18 cellular contexts compared by ENCODE assay signal in the genomic region with DNA sequence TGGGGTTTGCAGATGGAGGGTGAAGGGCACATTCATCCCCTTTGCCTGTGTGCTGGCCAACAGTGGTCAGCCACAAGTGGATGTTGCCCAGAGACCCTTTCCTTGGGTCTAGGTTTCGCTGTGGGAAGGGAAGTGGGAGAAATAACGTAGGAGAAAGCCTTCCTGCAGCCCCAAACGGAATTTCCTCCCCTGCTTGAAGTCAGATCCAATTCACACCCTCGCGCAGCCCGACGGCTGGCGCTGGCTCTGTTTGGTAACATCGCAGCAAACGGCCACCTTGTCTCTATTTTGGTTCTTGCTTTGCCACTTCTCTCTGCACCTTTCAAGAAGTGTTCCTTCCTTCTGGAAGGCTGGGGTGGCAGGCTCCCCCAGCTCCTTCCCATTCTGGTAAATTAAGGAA. TPM values are rescaled to one million over a fixed set of nuclear protein-coding genes. Genes with fewer than 3 reads are reported as not detected.
DNase-seq lines count a peak whose midpoint lies in the region; ATAC-seq and TF ChIP-seq lines count a peak whose summit lies in the region.
"Had no signal": no experiment of that assay in that cellular context is flagged by ENCODE, and none has a peak within 500 bp of the region (broad histone marks: within the 10 kb centered on the region; RNA-seq: fewer than 3 reads in every experiment).

No MANE protein-coding gene starts in this region.

- ATAC-seq in GM21723 (IDR thresholded peaks at IDR 0.05; ENCODE audit: unreplicated experiment) (no peak), GM19395 (IDR thresholded peaks at IDR 0.05; ENCODE audit: unreplicated experiment) (no peak)
- ATAC-seq: A549 had no signal

- H3K4ac ChIP-seq in neuronal stem cell (ENCODE audit: low read length), result no peak overlapping the region

- no peaks in the 10 kb centered on the region for H3K27me3 ChIP-seq in right atrium auricular region
- H3K27me3 ChIP-seq in neuronal stem cell (ENCODE audit: control insufficient read depth in 3 of 3, insufficient read depth in 3 of 3, low read depth in 1 of 3, low read length in 3 of 3), result peaks cover 0 to 9% (median 0%) of the 10 kb centered on the region in 3 experiments
- H3K27me3 ChIP-seq: BLaER1 had no signal

- no peak overlapping the region for H3K4me2 ChIP-seq in neuronal stem cell (ENCODE audit: insufficient read depth, low read length, poor library complexity, severe bottlenecking)
- H3K4me2 ChIP-seq: A549, BLaER1 had no signal

- no peak overlapping the region for H2AK5ac ChIP-seq in neuronal stem cell (ENCODE audit: low read depth, low read length)

- H2BK120ac ChIP-seq in neuronal stem cell (ENCODE audit: low read depth, low read length), result no peak overlapping the region

- H2BK15ac ChIP-seq in neuronal stem cell (ENCODE audit: low read length), result no peak overlapping the region

- no CpG with 5 or more reads among the region's 10 CpGs for WGBS in neuronal stem cell (ENCODE audit: extremely low coverage in 2 of 2, insufficient read length in 2 of 2, insufficient replicate concordance in 1 of 2), 2 donors

- H3K36me3 ChIP-seq in right atrium auricular region (no peaks in the 10 kb centered on the region), neuronal stem cell (replicated peaks in 1 of 2; ENCODE audit: control insufficient read depth in 2 of 2, insufficient read depth in 2 of 2, low read length in 2 of 2) (no peaks in the 10 kb centered on the region)
- H3K36me3 ChIP-seq: BLaER1 had no signal

- H3K9ac ChIP-seq in neuronal stem cell (ENCODE audit: low read depth, low read length, poor library complexity), result peak overlapping the region; percentile 70
- H3K9ac ChIP-seq: BLaER1 had no signal

- peak; percentile 42 for DNase-seq in NCI-H1105 treated with DMSO at 0.1 percent for 48 hours (lab: John Stamatoyannopoulos, UW)
- no peak for DNase-seq in NCI-H1105 (lab: John Stamatoyannopoulos, UW)
- peak; percentile 16 for DNase-seq in right atrium auricular region (ENCODE audit: low spot score)
- no peak for DNase-seq in cardiac septum (ENCODE audit: low spot score)
- no peak for DNase-seq in neuronal stem cell (ENCODE audit: low spot score)
- DNase-seq: CD4-positive, alpha-beta memory T cell; DMS153; DMS79; GDM1; GOT3; H7 had no signal

- H3K4me3 ChIP-seq in right atrium auricular region (no peak overlapping the region), neuronal stem cell (ENCODE audit: low read length in 2 of 2) (no peak overlapping the region)
- H3K4me3 ChIP-seq: A549, BLaER1 had no signal

- H3K4me1 ChIP-seq in right atrium auricular region, result no peaks in the 10 kb centered on the region
- peaks cover 0 to 1% of the 10 kb centered on the region in 2 donors for H3K4me1 ChIP-seq in neuronal stem cell (ENCODE audit: control insufficient read depth in 2 of 2, insufficient read depth in 1 of 2, low read depth in 1 of 2, low read length in 2 of 2)
- H3K4me1 ChIP-seq: A549, BLaER1 had no signal

- H3K27ac ChIP-seq in right atrium auricular region (no peak overlapping the region), neuronal stem cell (replicated peaks; ENCODE audit: low read length) (no peak overlapping the region)
- H3K27ac ChIP-seq: 22Rv1, A549, BLaER1 had no signal

- H3K23ac ChIP-seq in neuronal stem cell (ENCODE audit: low read depth, low read length, poor library complexity), result peak overlapping the region; percentile 25

- H3K18ac ChIP-seq in neuronal stem cell (ENCODE audit: low read length), result no peak overlapping the region

- H3K9me3 ChIP-seq in right atrium auricular region (no peaks in the 10 kb centered on the region), neuronal stem cell (replicated peaks in 1 of 2; ENCODE audit: control insufficient read depth in 2 of 2, insufficient read depth in 1 of 2, low read depth in 1 of 2, low read length in 2 of 2) (no peaks in the 10 kb centered on the region)
- H3K9me3 ChIP-seq: A549, BLaER1 had no signal

- H2BK5ac ChIP-seq in neuronal stem cell (ENCODE audit: low read length), result no peak overlapping the region

- no peak overlapping the region for H2BK12ac ChIP-seq in neuronal stem cell (ENCODE audit: low read length)

- no peak overlapping the region for H4K91ac ChIP-seq in neuronal stem cell (ENCODE audit: low read depth, low read length, poor library complexity)

- H2AFZ ChIP-seq in neuronal stem cell (ENCODE audit: low read length), result no peak overlapping the region

- H3K14ac ChIP-seq in neuronal stem cell (ENCODE audit: low read length), result no peak overlapping the region

- intact Hi-C loops in cardiac septum (cut with DNase I), result no loop called here

- no peaks in the 10 kb centered on the region for H3K79me1 ChIP-seq in neuronal stem cell (ENCODE audit: low read depth, low read length)

- H4K8ac ChIP-seq in neuronal stem cell (ENCODE audit: low read depth, low read length), result no peak overlapping the region

- TF ChIP-seq CTCF in right atrium auricular region (IDR thresholded peaks at IDR 0.05), result no peak

RNA-seq across cellular contexts. Expression of gene CHST8, which starts 45.4 kb away (rescaled TPM):
- under 1 TPM in 1 of 2 donors, not detected in 1; 0.43 TPM for total RNA-seq in right atrium auricular region
- 0.27 TPM for total RNA-seq in cardiac septum
- 0.57 TPM for polyA plus RNA-seq in neuronal stem cell (2013, experiment 1 of 2)
- polyA plus RNA-seq in neuronal stem cell (2013, experiment 2 of 2), result 0.69 TPM
- total RNA-seq: CD4-positive, alpha-beta memory T cell; HT-29 had no signal
- polyA plus RNA-seq: A549; CD14-positive monocyte; CD4-positive, alpha-beta memory T cell had no signal

Comparison
In these comparisons a context has a peak if more than half of its experiments do, and no peak if none do; other contexts are left out.
1. DNase-seq: peak in NCI-H1105 treated with DMSO at 0.1 percent for 48 hours (single experiment) and right atrium auricular region (single experiment); none in NCI-H1105 (single experiment), cardiac septum (single experiment) and neuronal stem cell (single experiment).